In genomic region chr4:48686369-48686768, GRCh38 we compare ENCODE assay signal across 33 cellular contexts.
"Had no signal": no experiment of that assay in that cellular context is flagged by ENCODE, and none has a peak within 500 bp of the region (broad histone marks: within the 10 kb centered on the region; RNA-seq: fewer than 3 reads in every experiment).

No MANE protein-coding gene starts in this region.

- H3K4me3 Mint-ChIP-seq: activated CD4-positive, alpha-beta T cell treated with anti-CD3 and anti-CD28 coated beads, Interleukin-2, amount 10 ng/mL, durations not matched to agents 24 days and 14 days; activated CD8-positive, alpha-beta T cell treated with anti-CD3 and anti-CD28 coated beads for 36 hours; activated naive CD8-positive, alpha-beta T cell treated with anti-CD3 and anti-CD28 coated beads for 36 hours; activated T-cell treated with anti-CD3 and anti-CD28 coated beads, Interleukin-2, amount 50 U/mL, for 72 hours; activated T-helper 17 cell treated with anti-CD3 and anti-CD28 coated beads, Interleukin-2, amount 50 U/mL, for 72 hours had no signal

- DNase-seq: activated CD4-positive, alpha-beta T cell treated with anti-CD3 and anti-CD28 coated beads, Interleukin-2, amount 10 ng/mL, durations not matched to agents 24 days and 14 days; activated CD4-positive, alpha-beta T cell treated with anti-CD3 and anti-CD28 coated beads, Interleukin-2, amount 50 U/mL, for 4 hours; activated CD8-positive, alpha-beta T cell treated with anti-CD3 and anti-CD28 coated beads for 36 hours; activated effector memory CD4-positive, alpha-beta T cell treated with anti-CD3 and anti-CD28 coated beads, Interleukin-2, amount 50 U/mL, for 16 hours; activated naive CD4-positive, alpha-beta T cell; activated naive CD4-positive, alpha-beta T cell treated with anti-CD3 and anti-CD28 coated beads, Interleukin-2, amount 50 U/mL, for 16 hours; activated naive CD8-positive, alpha-beta T cell treated with anti-CD3 and anti-CD28 coated beads for 36 hours; activated T-cell treated with anti-CD3 and anti-CD28 coated beads, Interleukin-2, amount 50 U/mL, for 1 hour; activated T-cell treated with anti-CD3 and anti-CD28 coated beads, Interleukin-2, amount 50 U/mL, for 72 hours; amygdala; cerebellar nuclear complex; Kasumi-1; MG63; NCI-H1048; NCI-H1105 treated with DMSO at 0.1 percent for 48 hours; NCI-H1436; NCI-H1694; NCI-H1930; NCI-H2081 treated with DMSO at 0.1 percent for 48 hours; NCI-H345; NCI-H510A; NCI-H526; NCI-H748 treated with DMSO at 0.1 percent for 48 hours; NK-92 treated with Interleukin-12 subunit alpha and Interleukin-12 subunit beta, amount 100 ng/mL, for 24 hours; PC-3; Peyer's patch; RPMI8226; SIG-M5; T1000; WERI-Rb-1 had no signal

- H3K9me3 Mint-ChIP-seq: activated CD4-positive, alpha-beta T cell treated with anti-CD3 and anti-CD28 coated beads, Interleukin-2, amount 10 ng/mL, durations not matched to agents 24 days and 14 days; activated T-cell treated with anti-CD3 and anti-CD28 coated beads, Interleukin-2, amount 50 U/mL, for 72 hours; activated T-helper 17 cell treated with anti-CD3 and anti-CD28 coated beads, Interleukin-2, amount 50 U/mL, for 72 hours had no signal

- ATAC-seq: activated CD8-positive, alpha-beta T cell treated with anti-CD3 and anti-CD28 coated beads for 36 hours; activated T-cell treated with anti-CD3 and anti-CD28 coated beads, Interleukin-2, amount 50 U/mL, for 72 hours; activated T-helper 17 cell treated with anti-CD3 and anti-CD28 coated beads, Interleukin-2, amount 50 U/mL, for 72 hours; PC-3 had no signal

- H3K27ac Mint-ChIP-seq: activated CD4-positive, alpha-beta T cell treated with anti-CD3 and anti-CD28 coated beads, Interleukin-2, amount 10 ng/mL, durations not matched to agents 24 days and 14 days; activated CD8-positive, alpha-beta T cell treated with anti-CD3 and anti-CD28 coated beads for 36 hours; activated naive CD8-positive, alpha-beta T cell treated with anti-CD3 and anti-CD28 coated beads for 36 hours; activated T-cell treated with anti-CD3 and anti-CD28 coated beads, Interleukin-2, amount 50 U/mL, for 72 hours; activated T-helper 17 cell treated with anti-CD3 and anti-CD28 coated beads, Interleukin-2, amount 50 U/mL, for 72 hours had no signal

- H3K27me3 Mint-ChIP-seq: activated CD4-positive, alpha-beta T cell treated with anti-CD3 and anti-CD28 coated beads, Interleukin-2, amount 10 ng/mL, durations not matched to agents 24 days and 14 days; activated CD8-positive, alpha-beta T cell treated with anti-CD3 and anti-CD28 coated beads for 36 hours; activated naive CD8-positive, alpha-beta T cell treated with anti-CD3 and anti-CD28 coated beads for 36 hours; activated T-helper 17 cell treated with anti-CD3 and anti-CD28 coated beads, Interleukin-2, amount 50 U/mL, for 72 hours had no signal

- H3K27ac ChIP-seq: ascending aorta, cardiac muscle cell, Peyer's patch, WERI-Rb-1 had no signal
